In the genomic region with DNA sequence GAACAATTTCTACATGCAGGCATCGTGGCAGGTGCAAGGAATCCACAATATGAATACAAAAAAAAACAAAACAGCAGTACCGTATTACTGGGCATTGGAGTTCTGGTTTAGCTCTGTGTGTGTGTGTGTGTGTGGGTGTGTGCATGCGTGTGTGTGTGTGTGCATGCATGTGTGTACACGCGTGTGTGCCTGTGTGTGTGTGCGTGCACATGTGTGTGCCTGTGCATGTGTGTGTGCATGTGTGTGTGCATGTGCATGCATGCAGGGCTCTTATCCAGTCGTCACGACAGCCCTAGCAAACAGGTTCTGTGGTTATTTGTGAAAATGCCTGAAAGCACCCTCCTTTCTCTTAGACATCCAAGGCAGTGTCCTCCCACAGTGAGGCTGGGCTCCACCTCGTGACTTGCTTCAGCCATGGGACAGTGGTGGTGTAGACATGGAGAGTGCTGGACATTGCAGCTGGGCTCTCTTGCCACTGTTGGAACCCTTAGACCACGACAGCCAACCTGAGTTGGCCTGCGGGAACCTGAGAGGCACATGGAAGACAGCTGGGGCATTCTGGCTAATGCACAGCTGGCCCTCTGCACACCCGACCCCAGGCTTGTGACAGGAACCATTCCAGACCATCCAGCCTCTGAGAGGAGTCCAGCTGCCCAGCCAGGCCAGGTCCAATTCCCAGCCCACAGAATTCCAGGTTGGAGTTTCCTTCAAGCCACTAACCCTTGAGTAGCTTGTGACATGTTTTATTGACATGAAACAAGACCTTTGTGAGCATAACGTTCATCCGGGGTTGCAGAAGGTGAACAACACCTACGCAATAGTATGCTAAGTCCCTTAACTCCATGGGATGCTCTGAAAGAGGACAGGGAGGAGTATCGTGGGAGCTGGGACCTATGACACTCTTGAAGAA, we compare ENCODE assay signal across 14 cellular contexts.
"Had no signal": no experiment of that assay in that cellular context is flagged by ENCODE, and none has a peak within 500 bp of the region (broad histone marks: within the 10 kb centered on the region; RNA-seq: fewer than 3 reads in every experiment).

No MANE protein-coding gene starts in this region.

- H3K27me3 ChIP-seq: left lung, upper lobe of left lung had no signal

- H3K9me3 ChIP-seq: left lung, SK-N-SH, upper lobe of left lung had no signal

- H3K4me1 Mint-ChIP-seq: natural killer cell had no signal

- H3K36me3 Mint-ChIP-seq: natural killer cell, T-cell had no signal

- DNase-seq: activated CD4-positive, CD25-positive, alpha-beta regulatory T cell treated with anti-CD3 and anti-CD28 coated beads, Interleukin-2, amount 50 U/mL, for 72 hours; activated CD8-positive, alpha-beta T cell treated with anti-CD3 and anti-CD28 coated beads for 36 hours; activated naive CD4-positive, alpha-beta T cell treated with anti-CD3 and anti-CD28 coated beads, Interleukin-2, amount 50 U/mL, for 16 hours; natural killer cell; right cardiac atrium; SK-N-SH; stimulated activated naive CD8-positive, alpha-beta T cell treated with anti-CD3 and anti-CD28 coated beads, Interleukin-15, Interleukin-2, amounts not matched to agents 100 U/mL and 50 U/mL, for 24 hours; T1000 had no signal

- H3K9ac ChIP-seq: SK-N-SH had no signal

- H3K36me3 ChIP-seq: left lung, upper lobe of left lung had no signal

- H3K4me2 ChIP-seq: SK-N-SH, smooth muscle cell had no signal

- FAIRE-seq: endometrium had no signal

- ATAC-seq: activated CD8-positive, alpha-beta T cell treated with anti-CD3 and anti-CD28 coated beads for 36 hours; left lung; natural killer cell; right cardiac atrium; stimulated activated naive CD8-positive, alpha-beta T cell treated with anti-CD3 and anti-CD28 coated beads, Interleukin-15, Interleukin-2, amounts not matched to agents 100 U/mL and 50 U/mL, for 24 hours; T-cell had no signal

- H3K4me1 ChIP-seq: left lung, upper lobe of left lung had no signal

- H3K4me3 ChIP-seq: left lung, smooth muscle cell, upper lobe of left lung had no signal

- H3K4me3 Mint-ChIP-seq: activated CD8-positive, alpha-beta T cell treated with anti-CD3 and anti-CD28 coated beads for 36 hours; activated T-helper 1 cell treated with anti-CD3 and anti-CD28 coated beads, Interleukin-12 subunit alpha, Interleukin-12 subunit beta, Interleukin-2, Interleukin-4 antibody, amounts not matched to agents 30 ng/mL and 10 ng/mL and 1 ng/mL, durations not matched to agents 14 hours and 24 hours and 36 hours; natural killer cell; T-cell had no signal

- H3K27ac Mint-ChIP-seq: activated CD8-positive, alpha-beta T cell treated with anti-CD3 and anti-CD28 coated beads for 36 hours; activated T-helper 1 cell treated with anti-CD3 and anti-CD28 coated beads, Interleukin-12 subunit alpha, Interleukin-12 subunit beta, Interleukin-2, Interleukin-4 antibody, amounts not matched to agents 30 ng/mL and 10 ng/mL and 1 ng/mL, durations not matched to agents 14 hours and 24 hours and 36 hours; natural killer cell; T-cell had no signal

- H3K27ac ChIP-seq: left lung, upper lobe of left lung had no signal
